8 cellular contexts compared by ENCODE assay signal in the genomic region with DNA sequence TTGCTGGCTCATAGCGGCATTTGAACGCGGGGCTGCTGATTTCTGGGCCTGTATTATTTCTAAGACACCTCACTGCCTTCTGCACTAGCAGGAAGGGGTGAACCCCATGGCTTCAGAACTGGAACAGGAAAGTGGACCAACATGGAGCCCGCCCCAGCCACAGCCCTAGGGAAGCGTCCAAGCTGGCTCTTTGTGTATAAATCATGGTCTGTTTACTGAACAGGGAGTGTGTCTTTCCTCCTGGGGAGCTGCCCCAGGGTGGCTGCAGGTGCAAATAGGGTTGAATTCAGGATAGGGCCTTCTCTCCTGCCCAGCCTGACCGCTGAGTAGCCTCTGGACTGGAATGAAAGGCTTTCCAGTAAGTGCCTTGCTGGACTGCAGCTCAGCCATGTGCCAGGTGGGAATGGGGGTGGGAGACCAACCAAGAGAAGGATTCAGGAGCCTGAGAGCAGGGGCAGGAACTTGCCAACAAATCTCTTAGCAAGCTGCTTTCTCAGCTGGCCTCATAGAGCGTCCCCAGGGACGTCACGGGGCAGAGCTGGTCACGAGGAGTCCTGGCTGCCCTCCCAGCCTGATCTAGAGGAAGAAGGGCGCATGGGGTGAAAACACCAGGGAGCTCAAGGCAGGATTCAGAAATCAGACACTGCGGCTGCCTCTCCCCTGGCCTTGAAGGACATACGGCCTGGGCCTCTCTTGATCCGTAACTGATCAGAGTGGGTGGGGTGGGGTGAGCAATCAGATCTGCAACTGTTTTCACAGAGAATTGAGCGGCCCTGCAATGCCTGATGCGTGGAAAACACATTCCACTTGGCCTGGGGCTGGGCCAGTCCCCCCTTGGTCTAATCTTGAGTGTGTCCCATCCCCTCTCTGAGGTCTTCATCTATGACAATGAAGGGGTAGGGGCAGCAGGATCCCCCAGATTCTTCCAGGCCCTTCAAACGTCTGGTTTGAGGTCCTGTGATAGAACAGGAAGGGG. TPM values are rescaled to one million over a fixed set of nuclear protein-coding genes. Genes with fewer than 3 reads are reported as not detected.
DNase-seq lines count a peak whose midpoint lies in the region; ATAC-seq and TF ChIP-seq lines count a peak whose summit lies in the region.

No MANE protein-coding gene starts in this region.

- TF ChIP-seq POLR2A in gastrocnemius medialis (IDR thresholded peaks at IDR 0.05) = no peak

- in situ Hi-C loops in gastrocnemius medialis (cut with MboI; ENCODE audit: low sequenced_read_pairs in 4 of 4) = loop anchor here in 2 of 4 donors (10.0 to 25.0 kb wide), 2 partner anchors 61 to 131 kb away; partner anchors contain the start of genes MAN1C1 (in 1 of the 2) and SELENON (in 1 of the 2)

- H3K4me3 ChIP-seq in WERI-Rb-1 (ENCODE audit: low read depth, low read length) (peak overlapping the region; percentile 27), right atrium auricular region (no peak overlapping the region), gastrocnemius medialis (no peak overlapping the region)

- intact Hi-C loops in gastrocnemius medialis (cut with DNase I; ENCODE audit: low total_unique reads) = loop anchor here (1.0 kb wide), 4 partner anchors 43 to 135 kb away; no protein-coding TSS in a partner anchor

- H3K36me3 ChIP-seq in WERI-Rb-1 (no peaks in the 10 kb centered on the region), right atrium auricular region (no peaks in the 10 kb centered on the region), gastrocnemius medialis (no peaks in the 10 kb centered on the region)

- no peaks in the 10 kb centered on the region for H3K27me3 ChIP-seq in WERI-Rb-1 (ENCODE audit: insufficient read depth, low read depth, severe bottlenecking)
- H3K27me3 ChIP-seq in right atrium auricular region = no peaks in the 10 kb centered on the region
- no peaks in the 10 kb centered on the region for H3K27me3 ChIP-seq in gastrocnemius medialis

- peak; percentile 59 for DNase-seq in GM04503 (ENCODE audit: low read depth)
- peak; percentile 96 for DNase-seq in WERI-Rb-1
- peak; percentile 95 for DNase-seq in right atrium auricular region (ENCODE audit: low spot score)
- DNase-seq in gastrocnemius medialis = peak; percentile 94 to 97
- DNase-seq in HuH-7 (ENCODE audit: low spot score) = no peak
- DNase-seq in activated CD4-positive, alpha-beta T cell treated with anti-CD3 and anti-CD28 coated beads for 48 hours = no peak
- DNase-seq in stimulated activated CD4-positive, alpha-beta T cell treated with anti-CD3 and anti-CD28 coated beads, Interleukin-4, amount 100 ng/mL, for 24 hours = no peak
- DNase-seq in iPS-NIHi11 (ENCODE audit: low spot score) = no peak

- H3K27ac ChIP-seq in WERI-Rb-1 (peak overlapping the region; percentile 95), right atrium auricular region (peak overlapping the region; percentile 88 to 96), gastrocnemius medialis (peak overlapping the region; percentile 90 to 95 (median 94))

- peak; percentile 89 to 90 for ATAC-seq in gastrocnemius medialis

- TF ChIP-seq CTCF in WERI-Rb-1 (IDR thresholded peaks at IDR 0.05; ENCODE audit: low read depth, low read length) = no peak
- no peak for TF ChIP-seq CTCF in right atrium auricular region (IDR thresholded peaks at IDR 0.05)
- TF ChIP-seq CTCF in gastrocnemius medialis (IDR thresholded peaks at IDR 0.05 in 4 of 5, conservative IDR thresholded peaks at IDR 0.05 in 1 of 5) = no peak

- H3K9me3 ChIP-seq in WERI-Rb-1 (ENCODE audit: severe bottlenecking) (no peaks in the 10 kb centered on the region), right atrium auricular region (no peaks in the 10 kb centered on the region), gastrocnemius medialis (no peaks in the 10 kb centered on the region)

- H3K4me1 ChIP-seq in right atrium auricular region = peaks cover 0 to 28% of the 10 kb centered on the region in 2 donors
- peaks cover 31 to 32% of the 10 kb centered on the region in 2 donors for H3K4me1 ChIP-seq in gastrocnemius medialis

RNA-seq across cellular contexts. Expression of gene SELENON, which starts 56.5 kb away (rescaled TPM):
- total RNA-seq in right atrium auricular region (10 to 100 TPM; 31.7 to 34.2 TPM), gastrocnemius medialis (10 to 100 TPM; 20.0 to 51.0 (median 43.3) TPM)

Comparison
In these comparisons a context has a peak if more than half of its experiments do, and no peak if none do; other contexts are left out.
1. DNase-seq: peak in GM04503 (single experiment), WERI-Rb-1 (single experiment), right atrium auricular region (single experiment) and gastrocnemius medialis (2 of 2); none in HuH-7 (single experiment), activated CD4-positive, alpha-beta T cell treated with anti-CD3 and anti-CD28 coated beads for 48 hours (single experiment), stimulated activated CD4-positive, alpha-beta T cell treated with anti-CD3 and anti-CD28 coated beads, Interleukin-4, amount 100 ng/mL, for 24 hours (single experiment) and iPS-NIHi11 (single experiment).
2. Peak in every context shown above with its lines, with median percentiles within 50 percentile points of each other: H3K27ac ChIP-seq.